Comparison of ENCODE assay signal across 3 cellular contexts in the genomic region with DNA sequence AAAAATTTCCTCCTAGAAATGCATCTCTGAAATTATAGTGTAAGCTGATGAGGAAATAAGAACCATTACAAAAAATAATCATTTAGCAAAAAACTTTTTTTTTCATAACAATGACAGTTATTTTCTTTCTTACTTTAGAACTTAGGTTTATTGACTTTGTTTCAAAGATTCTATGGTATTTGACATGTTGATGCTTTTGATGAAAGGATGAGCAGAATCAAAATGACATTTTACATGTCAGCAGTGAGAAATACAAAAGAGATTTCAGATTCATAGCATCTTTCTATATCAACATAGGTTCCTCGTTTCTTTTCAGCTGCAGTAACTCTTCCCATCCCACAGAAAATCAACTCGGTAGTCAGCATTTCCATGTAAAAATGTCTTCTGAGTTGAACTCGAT.
"Had no signal": no experiment of that assay in that cellular context is flagged by ENCODE, and none has a peak within 500 bp of the region (broad histone marks: within the 10 kb centered on the region; RNA-seq: fewer than 3 reads in every experiment).

No MANE protein-coding gene starts in this region.

- DNase-seq: GDM1, GF-D8 had no signal

- H3K4me3 ChIP-seq: GM12878 had no signal
